ENCODE assay signal across 11 cellular contexts in the genomic region with DNA sequence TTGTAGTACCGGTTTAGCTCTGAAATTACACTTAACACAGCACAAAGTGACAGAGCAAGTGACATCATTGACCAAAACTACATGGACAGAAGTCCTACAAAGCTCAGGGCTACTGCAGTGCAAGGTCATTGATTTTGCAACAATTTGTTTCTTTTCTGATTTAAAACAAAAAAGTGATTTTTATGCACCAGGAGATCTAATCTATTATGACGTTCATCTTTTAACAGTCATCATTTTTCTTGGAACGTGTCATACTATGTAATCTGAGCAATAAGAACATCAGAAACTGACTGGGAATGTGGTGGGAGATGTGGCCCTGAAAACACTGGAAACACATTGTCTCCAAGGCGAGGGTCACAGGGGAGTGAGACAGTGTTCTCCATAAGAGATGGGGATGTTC.
"Had no signal": no experiment of that assay in that cellular context is flagged by ENCODE, and none has a peak within 500 bp of the region (broad histone marks: within the 10 kb centered on the region; RNA-seq: fewer than 3 reads in every experiment).

No MANE protein-coding gene starts in this region.

- H3K4me3 ChIP-seq: gastrocnemius medialis, left ventricle myocardium inferior, sigmoid colon had no signal

- H3K36me3 ChIP-seq: gastrocnemius medialis, left ventricle myocardium inferior, sigmoid colon had no signal

- H3K9me3 ChIP-seq: gastrocnemius medialis, left ventricle myocardium inferior, sigmoid colon had no signal

- DNase-seq: activated B cell treated with CpG ODN at 0.5 μM for 24 hours; activated CD4-positive, alpha-beta T cell treated with anti-CD3 and anti-CD28 coated beads, Interleukin-2, amount 10 ng/mL, durations not matched to agents 24 days and 14 days; activated naive CD4-positive, alpha-beta T cell treated with Interleukin-2 at 50 U/mL for 16 hours; amniotic stem cell; endodermal cell; gastrocnemius medialis; left ventricle myocardium inferior; occipital lobe; sigmoid colon; stimulated activated CD4-positive, alpha-beta T cell treated with anti-CD3 and anti-CD28 coated beads, Interleukin-4, amount 100 ng/mL, for 1 hour; T-helper 1 cell had no signal

- ATAC-seq: gastrocnemius medialis had no signal

- H3K4me1 ChIP-seq: gastrocnemius medialis, left ventricle myocardium inferior, sigmoid colon had no signal

- H3K27ac ChIP-seq: gastrocnemius medialis, left ventricle myocardium inferior, sigmoid colon had no signal

- H3K27me3 ChIP-seq: gastrocnemius medialis, sigmoid colon had no signal
